In the genomic region with DNA sequence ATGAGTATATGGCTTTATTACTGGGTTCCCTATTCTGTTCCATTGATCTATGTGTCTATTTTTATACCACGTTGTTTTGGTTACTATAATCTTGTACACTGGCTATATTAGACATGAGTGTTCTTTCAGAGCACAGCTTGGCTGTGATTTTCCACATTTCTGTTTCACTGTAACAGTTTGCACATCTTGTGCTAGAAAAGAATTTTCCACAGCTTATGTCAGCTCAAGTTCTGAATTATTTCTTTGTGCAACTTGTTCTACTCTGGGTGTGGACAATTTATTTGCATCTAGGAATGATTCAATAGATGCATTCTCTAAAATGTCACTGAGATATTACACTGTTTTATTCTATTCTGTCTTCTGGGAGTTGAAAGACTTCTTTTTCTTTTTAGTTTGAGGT, we compare ENCODE assay signal across 2 cellular contexts.
TF ChIP-seq lines count a peak whose summit lies in the region.

No MANE protein-coding gene starts in this region.

TF ChIP-seq in SK-N-SH, 30 proteins besides CTCF, POLR2A, EP300 and RAD21 (continued from another document):
- TF ChIP-seq, protein P1, sequence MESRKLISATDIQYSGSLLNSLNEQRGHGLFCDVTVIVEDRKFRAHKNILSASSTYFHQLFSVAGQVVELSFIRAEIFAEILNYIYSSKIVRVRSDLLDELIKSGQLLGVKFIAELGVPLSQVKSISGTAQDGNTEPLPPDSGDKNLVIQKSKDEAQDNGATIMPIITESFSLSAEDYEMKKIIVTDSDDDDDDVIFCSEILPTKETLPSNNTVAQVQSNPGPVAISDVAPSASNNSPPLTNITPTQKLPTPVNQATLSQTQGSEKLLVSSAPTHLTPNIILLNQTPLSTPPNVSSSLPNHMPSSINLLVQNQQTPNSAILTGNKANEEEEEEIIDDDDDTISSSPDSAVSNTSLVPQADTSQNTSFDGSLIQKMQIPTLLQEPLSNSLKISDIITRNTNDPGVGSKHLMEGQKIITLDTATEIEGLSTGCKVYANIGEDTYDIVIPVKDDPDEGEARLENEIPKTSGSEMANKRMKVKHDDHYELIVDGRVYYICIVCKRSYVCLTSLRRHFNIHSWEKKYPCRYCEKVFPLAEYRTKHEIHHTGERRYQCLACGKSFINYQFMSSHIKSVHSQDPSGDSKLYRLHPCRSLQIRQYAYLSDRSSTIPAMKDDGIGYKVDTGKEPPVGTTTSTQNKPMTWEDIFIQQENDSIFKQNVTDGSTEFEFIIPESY (IDR thresholded peaks at IDR 0.05; ENCODE audit: borderline replicate concordance, low read depth): no peak

TF ChIP-seq in SK-N-SH treated with all-trans-retinoic acid at 6 μM for 48 hours, 23 proteins besides CTCF, POLR2A, EP300 and RAD21 (continued from another document):
- TF ChIP-seq, protein P2, sequence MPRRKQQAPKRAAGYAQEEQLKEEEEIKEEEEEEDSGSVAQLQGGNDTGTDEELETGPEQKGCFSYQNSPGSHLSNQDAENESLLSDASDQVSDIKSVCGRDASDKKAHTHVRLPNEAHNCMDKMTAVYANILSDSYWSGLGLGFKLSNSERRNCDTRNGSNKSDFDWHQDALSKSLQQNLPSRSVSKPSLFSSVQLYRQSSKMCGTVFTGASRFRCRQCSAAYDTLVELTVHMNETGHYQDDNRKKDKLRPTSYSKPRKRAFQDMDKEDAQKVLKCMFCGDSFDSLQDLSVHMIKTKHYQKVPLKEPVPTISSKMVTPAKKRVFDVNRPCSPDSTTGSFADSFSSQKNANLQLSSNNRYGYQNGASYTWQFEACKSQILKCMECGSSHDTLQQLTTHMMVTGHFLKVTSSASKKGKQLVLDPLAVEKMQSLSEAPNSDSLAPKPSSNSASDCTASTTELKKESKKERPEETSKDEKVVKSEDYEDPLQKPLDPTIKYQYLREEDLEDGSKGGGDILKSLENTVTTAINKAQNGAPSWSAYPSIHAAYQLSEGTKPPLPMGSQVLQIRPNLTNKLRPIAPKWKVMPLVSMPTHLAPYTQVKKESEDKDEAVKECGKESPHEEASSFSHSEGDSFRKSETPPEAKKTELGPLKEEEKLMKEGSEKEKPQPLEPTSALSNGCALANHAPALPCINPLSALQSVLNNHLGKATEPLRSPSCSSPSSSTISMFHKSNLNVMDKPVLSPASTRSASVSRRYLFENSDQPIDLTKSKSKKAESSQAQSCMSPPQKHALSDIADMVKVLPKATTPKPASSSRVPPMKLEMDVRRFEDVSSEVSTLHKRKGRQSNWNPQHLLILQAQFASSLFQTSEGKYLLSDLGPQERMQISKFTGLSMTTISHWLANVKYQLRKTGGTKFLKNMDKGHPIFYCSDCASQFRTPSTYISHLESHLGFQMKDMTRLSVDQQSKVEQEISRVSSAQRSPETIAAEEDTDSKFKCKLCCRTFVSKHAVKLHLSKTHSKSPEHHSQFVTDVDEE (CRISPR knock-in tag; IDR thresholded peaks at IDR 0.05): no peak
- TF ChIP-seq ESRRG (CRISPR knock-in tag; IDR thresholded peaks at IDR 0.05) (no peak), ARNTL (CRISPR knock-in tag; IDR thresholded peaks at IDR 0.05; ENCODE audit: borderline replicate concordance, low read depth) (no peak), OSR1 (CRISPR knock-in tag; IDR thresholded peaks at IDR 0.05) (no peak)
TF ChIP-seq in SK-N-SH treated with all-trans-retinoic acid at 6 μM for 48 hours: peak in this region for 0.
